ENCODE assay signal across 2 cellular contexts in genomic region chr17:44369414-44370023, GRCh38. TPM values are rescaled to one million over a fixed set of nuclear protein-coding genes. Genes with fewer than 3 reads are reported as not detected.
"Had no signal": no experiment of that assay in that cellular context is flagged by ENCODE, and none has a peak within 500 bp of the region (broad histone marks: within the 10 kb centered on the region; RNA-seq: fewer than 3 reads in every experiment).

No MANE protein-coding gene starts in this region.

RNA-seq across cellular contexts. Expression of gene ITGA2B, which starts 19.9 kb away (rescaled TPM):
- total RNA-seq: myocyte, osteoblast had no signal
